8 cellular contexts compared by ENCODE assay signal in genomic region chr2:199458017-199458805, GRCh38. TPM values are rescaled to one million over a fixed set of nuclear protein-coding genes. Genes with fewer than 3 reads are reported as not detected.
A peak's percentile ranks its signal among the peaks of the same experiment; 100 is the strongest.
DNase-seq lines count a peak whose midpoint lies in the region; ATAC-seq and TF ChIP-seq lines count a peak whose summit lies in the region.

No MANE protein-coding gene starts in this region.

- no peaks in the 10 kb centered on the region for H3K9me3 ChIP-seq in HUES48 (ENCODE audit: control insufficient read depth, insufficient read depth, low read length)
- peaks cover 0 to 9% (median 0%) of the 10 kb centered on the region in 3 experiments for H3K9me3 ChIP-seq in naive thymus-derived CD4-positive, alpha-beta T cell (ENCODE audit: control insufficient read depth in 2 of 3, low read length in 3 of 3)

- H3K36me3 ChIP-seq in BJ (ENCODE audit: control insufficient read depth, insufficient read depth, low read length) (no peaks in the 10 kb centered on the region), HUES48 (ENCODE audit: control insufficient read depth, insufficient read depth, low read length) (no peaks in the 10 kb centered on the region)
- H3K36me3 ChIP-seq in naive thymus-derived CD4-positive, alpha-beta T cell (ENCODE audit: control insufficient read depth in 2 of 3, insufficient read depth in 3 of 3, low read length in 3 of 3) = peaks cover 0 to 8% (median 0%) of the 10 kb centered on the region in 3 experiments

- no peak overlapping the region for H3K9ac ChIP-seq in HUES48 (ENCODE audit: low read depth, low read length)

- peak overlapping the region; percentile 89 for H3K4me3 ChIP-seq in BJ (ENCODE audit: low read depth, low read length)
- H3K4me3 ChIP-seq in HUES48 (ENCODE audit: low read depth, low read length) = peak overlapping the region; percentile 84
- H3K4me3 ChIP-seq in epithelial cell of esophagus (ENCODE audit: low read length) = peak overlapping the region; percentile 73
- peak overlapping the region; percentile 94 for H3K4me3 ChIP-seq in naive thymus-derived CD4-positive, alpha-beta T cell (ENCODE audit: low read length)

- no peak overlapping the region for H3K27ac ChIP-seq in HUES48 (ENCODE audit: low read depth, low read length)
- no peak overlapping the region for H3K27ac ChIP-seq in naive thymus-derived CD4-positive, alpha-beta T cell (ENCODE audit: low read depth, low read length)

- peaks cover 21% of the 10 kb centered on the region for H3K4me1 ChIP-seq in HUES48 (ENCODE audit: control insufficient read depth, insufficient read depth, low read length)
- peaks cover 6 to 22% of the 10 kb centered on the region in 2 donors for H3K4me1 ChIP-seq in naive thymus-derived CD4-positive, alpha-beta T cell (ENCODE audit: control insufficient read depth in 2 of 2, insufficient read depth in 2 of 2, low read length in 2 of 2)

- TF ChIP-seq CTCF in BJ (IDR thresholded peaks at IDR 0.05; ENCODE audit: insufficient read depth, low read depth, low read length) = no peak
- TF ChIP-seq CTCF in epithelial cell of esophagus (IDR thresholded peaks at IDR 0.05; ENCODE audit: insufficient read depth, low read depth, low read length, missing control alignments) = no peak

- no peak overlapping the region for H3K27ac Mint-ChIP-seq in T-cell
- H3K27ac Mint-ChIP-seq in naive thymus-derived CD4-positive, alpha-beta T cell = peak overlapping the region in 1 of 9 donors; percentile 68

- DNase-seq in BJ (ENCODE audit: low read depth) = no peak
- DNase-seq in T-cell = peak in 2 of 34 experiments; percentile 17 to 28
- DNase-seq in epithelial cell of esophagus (ENCODE audit: low read depth) = peak; percentile 38
- DNase-seq in naive thymus-derived CD4-positive, alpha-beta T cell = peak in 3 of 9 donors; percentile 11 to 41 (median 30)
- DNase-seq in NCI-H187 treated with DMSO at 0.1 percent for 48 hours (lab: John Stamatoyannopoulos, UW) = no peak
- no peak for DNase-seq in NCI-H2029 treated with DMSO at 0.1 percent for 48 hours (lab: John Stamatoyannopoulos, UW)

- peaks cover 38 to 59% of the 10 kb centered on the region in 2 donors for H3K27me3 Mint-ChIP-seq in T-cell
- peaks cover 48 to 74% (median 52%) of the 10 kb centered on the region in 5 donors for H3K27me3 Mint-ChIP-seq in naive thymus-derived CD4-positive, alpha-beta T cell

- CTCF ChIA-PET in BJ (lab: Yijun Ruan, JAX) (interaction anchor here (1.2 to 1.4 kb wide), 2 partner anchors 13 to 27 kb away, joined by 3 read pairs; no protein-coding TSS in a partner anchor), T-cell (lab: Charles Lee) (no interaction called here)
- CTCF ChIA-PET in naive thymus-derived CD4-positive, alpha-beta T cell (lab: Charles Lee) = no interaction called here

- POLR2A ChIA-PET in BJ (lab: Charles Lee) = interaction anchor here (0.6 kb wide), 1 partner anchor 46 kb away, joined by 8 read pairs; no protein-coding TSS in a partner anchor
- POLR2A ChIA-PET in T-cell (lab: Charles Lee) = interaction anchor here in 1 of 2 donors (0.6 to 0.7 kb wide), 2 partner anchors 8 to 470 kb away, joined by 3 to 6 read pairs; no protein-coding TSS in a partner anchor
- POLR2A ChIA-PET in naive thymus-derived CD4-positive, alpha-beta T cell (lab: Charles Lee) = no interaction called here

- intact Hi-C loops in naive thymus-derived CD4-positive, alpha-beta T cell (cut with micrococcal nuclease) = no loop called here

- H3K4me1 Mint-ChIP-seq in T-cell = peaks cover 25 to 36% (median 34%) of the 10 kb centered on the region in 3 donors
- peaks cover 6 to 39% (median 27%) of the 10 kb centered on the region in 7 donors for H3K4me1 Mint-ChIP-seq in naive thymus-derived CD4-positive, alpha-beta T cell

- H3K36me3 Mint-ChIP-seq in T-cell = no peaks in the 10 kb centered on the region
- H3K36me3 Mint-ChIP-seq in naive thymus-derived CD4-positive, alpha-beta T cell = peaks cover 0 to 7% (median 0%) of the 10 kb centered on the region in 5 donors

- peaks cover 0 to 7% (median 4%) of the 10 kb centered on the region in 3 donors for H3K9me3 Mint-ChIP-seq in T-cell
- H3K9me3 Mint-ChIP-seq in naive thymus-derived CD4-positive, alpha-beta T cell = peaks cover 0 to 24% (median 5%) of the 10 kb centered on the region in 11 donors

- H3K27me3 ChIP-seq in BJ (ENCODE audit: control insufficient read depth, insufficient read depth, low read length) (peaks cover 8% of the 10 kb centered on the region), HUES48 (ENCODE audit: control insufficient read depth, insufficient read depth, low read length) (peaks cover 77% of the 10 kb centered on the region)
- peaks cover 14 to 45% of the 10 kb centered on the region in 2 donors for H3K27me3 ChIP-seq in naive thymus-derived CD4-positive, alpha-beta T cell (ENCODE audit: control insufficient read depth in 2 of 2, insufficient read depth in 2 of 2, low read length in 2 of 2)

- peak; percentile 26 for ATAC-seq in GM18909 (IDR thresholded peaks at IDR 0.05; ENCODE audit: poor library complexity, unreplicated experiment)
- peak; percentile 44 to 58 (median 50) for ATAC-seq in T-cell (replicated peaks in 1 of 4)
- peak; percentile 50 for ATAC-seq in naive thymus-derived CD4-positive, alpha-beta T cell

- peak overlapping the region; percentile 66 to 92 (median 70) for H3K4me3 Mint-ChIP-seq in T-cell
- H3K4me3 Mint-ChIP-seq in naive thymus-derived CD4-positive, alpha-beta T cell = peak overlapping the region; percentile 75 to 98 (median 86)

RNA-seq across cellular contexts. Expression of gene SATB2, which starts 0.5 kb away (rescaled TPM):
- 2.7 and 4.8 TPM in 2 replicates for polyA plus RNA-seq in BJ (2011; rRNA removed)
- polyA minus RNA-seq in BJ (2011; rRNA and poly(A)+ RNA removed) = 8.9 and 17.3 TPM in 2 replicates
- under 1 TPM; 0.15 to 0.54 (median 0.23) TPM for total RNA-seq in T-cell
- total RNA-seq in naive thymus-derived CD4-positive, alpha-beta T cell = under 1 TPM in 3 of 5 experiments, not detected in 2; 0.05 to 0.96 (median 0.32) TPM
- polyA plus RNA-seq in naive thymus-derived CD4-positive, alpha-beta T cell = not detected
